8 cellular contexts compared by ENCODE assay signal in genomic region chr1:32012709-32013385, GRCh38. TPM values are rescaled to one million over a fixed set of nuclear protein-coding genes. Genes with fewer than 3 reads are reported as not detected.
A peak's percentile ranks its signal among the peaks of the same experiment; 100 is the strongest.
DNase-seq lines count a peak whose midpoint lies in the region; ATAC-seq, FAIRE-seq and TF ChIP-seq lines count a peak whose summit lies in the region.

No MANE protein-coding gene starts in this region.

- H3K27ac ChIP-seq in cardiac muscle cell: peak overlapping the region; percentile 96
- peak overlapping the region; percentile 94 for H3K27ac ChIP-seq in GM12878 (ENCODE audit: control insufficient read depth, insufficient read depth)
- peak overlapping the region; percentile 99 for H3K27ac ChIP-seq in lower lobe of right lung
- H3K27ac ChIP-seq in upper lobe of right lung: peak overlapping the region; percentile 98

- peak overlapping the region; percentile 29 for H3K4me3 ChIP-seq in cardiac muscle cell
- peak overlapping the region; percentile 72 for H3K4me3 ChIP-seq in GM12878
- peak overlapping the region; percentile 98 for H3K4me3 ChIP-seq in lower lobe of right lung
- H3K4me3 ChIP-seq in upper lobe of right lung: peak overlapping the region; percentile 96

- no peak for FAIRE-seq in GM12878 (lab: Jason Lieb, UNC)

- CTCF ChIA-PET in GM12878 (lab: Yijun Ruan, JAX): interaction anchor here (0.7 to 3.1 kb wide), 6 partner anchors 9 to 51 kb away, joined by 3 to 8 read pairs (median 4); no protein-coding TSS in a partner anchor

- no peaks in the 10 kb centered on the region for H3K27me3 ChIP-seq in cardiac muscle cell
- H3K27me3 ChIP-seq in GM12878 (replicated peaks in 1 of 2; ENCODE audit: control insufficient read depth in 2 of 2, insufficient read depth in 2 of 2, low read length in 1 of 2): no peaks in the 10 kb centered on the region
- H3K27me3 ChIP-seq in lower lobe of right lung (ENCODE audit: low read depth): no peaks in the 10 kb centered on the region
- no peaks in the 10 kb centered on the region for H3K27me3 ChIP-seq in upper lobe of right lung

- no peak for TF ChIP-seq POLR2A in GM12878 (IDR thresholded peaks at IDR 0.05; ENCODE audit: low read depth, low read length)

- RAD21 ChIA-PET in GM12878 (lab: Charles Lee; ENCODE audit: unreplicated experiment): interaction anchor here (0.7 to 4.0 kb wide), 7 partner anchors 9 to 79 kb away, joined by 3 to 26 read pairs (median 8); partner anchors contain the start of gene TMEM39B

- TF ChIP-seq RAD21 in GM12878 (IDR thresholded peaks at IDR 0.05; ENCODE audit: insufficient read depth, low read depth, low read length): no peak

- peak overlapping the region; percentile 86 for H3K4me2 ChIP-seq in GM12878 (ENCODE audit: control insufficient read depth, insufficient read depth)

- H3K4me1 ChIP-seq in cardiac muscle cell (ENCODE audit: low read depth): peaks cover 21% of the 10 kb centered on the region
- H3K4me1 ChIP-seq in GM12878 (ENCODE audit: control insufficient read depth, insufficient read depth, low read length): peaks cover 10% of the 10 kb centered on the region
- H3K4me1 ChIP-seq in lower lobe of right lung: peaks cover 34% of the 10 kb centered on the region
- H3K4me1 ChIP-seq in upper lobe of right lung: peaks cover 32% of the 10 kb centered on the region

- no peaks in the 10 kb centered on the region; the same call in 1 of the 2 replicates for H4K20me1 ChIP-seq in GM12878 (ENCODE audit: control insufficient read depth, insufficient read depth)

- peak overlapping the region; percentile 93 for H2AFZ ChIP-seq in GM12878 (ENCODE audit: control insufficient read depth, low read depth, low read length)

- SMC1A ChIA-PET in GM12878 (lab: Charles Lee; ENCODE audit: uncharacterized antibody, unreplicated experiment): interaction anchor here (0.6 to 1.6 kb wide), 7 partner anchors 9 to 42 kb away, joined by 3 to 5 read pairs (median 4); no protein-coding TSS in a partner anchor

- ATAC-seq in left cardiac atrium (no peak), GM12878 (no peak), lower lobe of right lung (no peak), upper lobe of right lung (no peak), HG03135 (IDR thresholded peaks at IDR 0.05; ENCODE audit: unreplicated experiment) (no peak)

- DNase-seq in cardiac muscle cell (ENCODE audit: low read depth in 1 of 2, low spot score in 1 of 2) (no peak), left cardiac atrium (no peak), GM12878 (ENCODE audit: low read depth, low spot score) (no peak), lower lobe of right lung (no peak), upper lobe of right lung (no peak), NCI-H2171 (lab: John Stamatoyannopoulos, UW) (no peak), ureter (ENCODE audit: low spot score) (no peak)

- POLR2A ChIA-PET in GM12878 (lab: Charles Lee): interaction anchor here (0.6 to 4.0 kb wide), 9 partner anchors 8 to 83 kb away, joined by 3 to 25 read pairs (median 8); partner anchors contain the start of gene TMEM39B

- 53% methylated on average over 12 of the region's 12 CpGs for WGBS in GM12878 (ENCODE audit: insufficient coverage, insufficient replicate concordance, low lambda C conversion rate, missing lambda C conversion rate)

- peaks cover 44% of the 10 kb centered on the region for H3K79me2 ChIP-seq in GM12878 (ENCODE audit: control insufficient read depth, insufficient read depth, low read length)

- in situ Hi-C loops in GM12878 (cut with MboI): no loop called here

- TF ChIP-seq EP300 in GM12878 (IDR thresholded peaks at IDR 0.05; ENCODE audit: borderline replicate concordance in 1 of 2, control insufficient read depth in 1 of 2, low read depth in 2 of 2, low read length in 2 of 2): no peak

- peak overlapping the region; percentile 86 for H3K9ac ChIP-seq in GM12878 (ENCODE audit: control insufficient read depth, insufficient read depth, low read length)

- H3K36me3 ChIP-seq in cardiac muscle cell (peaks cover 5% of the 10 kb centered on the region), GM12878 (ENCODE audit: control insufficient read depth in 2 of 2, insufficient read depth in 2 of 2, low read length in 1 of 2) (peaks cover 0 to 2% of the 10 kb centered on the region in 2 experiments; a peak in 1 of 4 replicates), lower lobe of right lung (peaks cover 6% of the 10 kb centered on the region), upper lobe of right lung (no peaks in the 10 kb centered on the region)

- no peaks in the 10 kb centered on the region for H3K9me3 ChIP-seq in cardiac muscle cell (ENCODE audit: low read depth)
- no peaks in the 10 kb centered on the region for H3K9me3 ChIP-seq in GM12878 (replicated peaks; ENCODE audit: control insufficient read depth, insufficient read depth, low read length)
- no peaks in the 10 kb centered on the region for H3K9me3 ChIP-seq in lower lobe of right lung
- no peaks in the 10 kb centered on the region for H3K9me3 ChIP-seq in upper lobe of right lung

- intact Hi-C loops in left cardiac atrium (cut with DNase I): no loop called here
- intact Hi-C loops in GM12878 (cut with micrococcal nuclease; ENCODE audit: unreplicated experiment): loop anchor here (5.0 kb wide), 1 partner anchor 76 kb away; the partner anchor contains the start of gene PTP4A2
- intact Hi-C loops in lower lobe of right lung (cut with DNase I): no loop called here
- intact Hi-C loops in upper lobe of right lung (cut with DNase I): no loop called here

- BruUV-seq in GM12878 (replicated peaks; lab: Mats Ljungman, UMichigan): TSS peak; percentile 97

- TF ChIP-seq CTCF in cardiac muscle cell (IDR thresholded peaks at IDR 0.05; ENCODE audit: low read depth, low read length) (no peak), GM12878 (IDR thresholded peaks at IDR 0.05 in 2 of 3, conservative IDR thresholded peaks at IDR 0.05 in 1 of 3; ENCODE audit: control insufficient read depth in 2 of 3, extremely low read depth in 1 of 3, insufficient read depth in 1 of 3, low read depth in 3 of 3, low read length in 3 of 3) (no peak), lower lobe of right lung (IDR thresholded peaks at IDR 0.05) (no peak), upper lobe of right lung (IDR thresholded peaks at IDR 0.05) (no peak)

TF ChIP-seq in GM12878, 131 proteins besides CTCF, POLR2A, EP300 and RAD21 (continues in another document):
- TF ChIP-seq TCF12 (IDR thresholded peaks at IDR 0.05; ENCODE audit: low read depth, low read length) (no peak), BACH1 (IDR thresholded peaks at IDR 0.05; ENCODE audit: borderline replicate concordance) (no peak)

RNA-seq across cellular contexts. Expression of gene KHDRBS1, which starts 0.8 kb away (rescaled TPM):
- total RNA-seq in cardiac muscle cell (86.8 and 99.5 TPM in 2 replicates), left cardiac atrium (10 to 100 TPM; 57.2 to 76.6 TPM), GM12878 (2014; rRNA removed) (70.5 and 82.1 TPM in 2 replicates), GM12878 (2014; rRNA removed; fragmentation: Illumina TruSeq; extraction: Trizol) (94.4 and 96.7 TPM in 2 replicates), GM12878 (2021) (197 and 204 TPM in 2 replicates), lower lobe of right lung (79.5 TPM), upper lobe of right lung (81.7 TPM), ureter (139 TPM)
- polyA plus RNA-seq in cardiac muscle cell (116 and 152 TPM in 2 replicates), GM12878 (2011; rRNA removed) (55.8 and 75.1 TPM in 2 replicates), GM12878 (2014; fragmentation: Illumina TruSeq; extraction: Trizol) (163 and 170 TPM in 2 replicates), GM12878 (2014; fragmentation: Nextera tagmentation; extraction: Ambion mirVana) (10 to 100 TPM; 42.5 to 97.6 TPM), GM12878 (2014; rRNA removed) (90.0 and 97.9 TPM in 2 replicates), GM12878 (2016; fragmentation: Nextera tagmentation; extraction: Ambion mirVana) (100 to 1,000 TPM; 142 to 157 TPM)
- 64.4 and 68.6 TPM in 2 replicates for total RNA-seq in GM12878 (2013; cell fraction: nucleolus; rRNA removed)
- polyA plus RNA-seq in GM12878 (2011; ENCODE audit: low read depth): 86.5 TPM
- polyA plus RNA-seq in GM12878 (2011; cell fraction: cytosol; rRNA removed): 45.5 and 56.2 TPM in 2 replicates
- 47.1 and 71.8 TPM in 2 replicates for polyA plus RNA-seq in GM12878 (2011; cell fraction: nucleus; rRNA removed)
- 125 and 131 TPM in 2 replicates for polyA plus RNA-seq in GM12878 (2012)
- 29.4 and 34.5 TPM in 2 replicates for polyA minus RNA-seq in GM12878 (2011; rRNA and poly(A)+ RNA removed)
- polyA minus RNA-seq in GM12878 (2011; cell fraction: cytosol; rRNA and poly(A)+ RNA removed): 36.6 and 38.2 TPM in 2 replicates
- polyA minus RNA-seq in GM12878 (2011; cell fraction: nucleus; rRNA and poly(A)+ RNA removed): 16.7 and 34.1 TPM in 2 replicates

RNA-seq across cellular contexts. Expression of gene TMEM39B, which starts 59.9 kb away (rescaled TPM):
- total RNA-seq in cardiac muscle cell (5.1 TPM in 2 replicates), left cardiac atrium (1 to 10 TPM; 8.2 to 9.5 TPM), GM12878 (2014; rRNA removed) (5.4 and 6.8 TPM in 2 replicates), GM12878 (2014; rRNA removed; fragmentation: Illumina TruSeq; extraction: Trizol) (6.0 and 6.3 TPM in 2 replicates), GM12878 (2021) (24.3 TPM in 2 replicates), lower lobe of right lung (15.3 TPM), upper lobe of right lung (18.1 TPM), ureter (21.9 TPM)
- polyA plus RNA-seq in cardiac muscle cell (4.6 and 7.0 TPM in 2 replicates), GM12878 (2011; rRNA removed) (4.4 and 14.3 TPM in 2 replicates), GM12878 (2014; fragmentation: Illumina TruSeq; extraction: Trizol) (5.7 and 11.7 TPM in 2 replicates), GM12878 (2014; fragmentation: Nextera tagmentation; extraction: Ambion mirVana) (1 to 10 TPM; 2.3 to 3.4 TPM), GM12878 (2014; rRNA removed) (13.0 and 18.9 TPM in 2 replicates), GM12878 (2016; fragmentation: Nextera tagmentation; extraction: Ambion mirVana) (10 to 100 TPM; 25.1 to 27.2 TPM)
- total RNA-seq in GM12878 (2013; cell fraction: nucleolus; rRNA removed): 12.3 and 16.0 TPM in 2 replicates
- polyA plus RNA-seq in GM12878 (2011; ENCODE audit: low read depth): 9.7 TPM
- 31.1 and 32.2 TPM in 2 replicates for polyA plus RNA-seq in GM12878 (2011; cell fraction: cytosol; rRNA removed)
- polyA plus RNA-seq in GM12878 (2011; cell fraction: nucleus; rRNA removed): 23.5 and 25.2 TPM in 2 replicates
- 17.9 and 21.4 TPM in 2 replicates for polyA plus RNA-seq in GM12878 (2012)
- polyA minus RNA-seq in GM12878 (2011; rRNA and poly(A)+ RNA removed): 18.7 and 25.6 TPM in 2 replicates
- polyA minus RNA-seq in GM12878 (2011; cell fraction: cytosol; rRNA and poly(A)+ RNA removed): 8.3 and 13.0 TPM in 2 replicates
- 5.0 and 8.5 TPM in 2 replicates for polyA minus RNA-seq in GM12878 (2011; cell fraction: nucleus; rRNA and poly(A)+ RNA removed)

Comparison
In these comparisons a context has a peak if more than half of its experiments do, and no peak if none do; other contexts are left out.
1. H3K4me3 ChIP-seq: peak in every context shown above with its lines; median percentile 98 in lower lobe of right lung; 96 in upper lobe of right lung; 72 in GM12878; 29 in cardiac muscle cell.